23 cellular contexts compared by ENCODE assay signal in genomic region chr16:29025735-29026134, GRCh38. TPM values are rescaled to one million over a fixed set of nuclear protein-coding genes. Genes with fewer than 3 reads are reported as not detected.
A peak's percentile ranks its signal among the peaks of the same experiment; 100 is the strongest.
DNase-seq lines count a peak whose midpoint lies in the region; ATAC-seq and TF ChIP-seq lines count a peak whose summit lies in the region.
"Had no signal": no experiment of that assay in that cellular context is flagged by ENCODE, and none has a peak within 500 bp of the region (broad histone marks: within the 10 kb centered on the region; RNA-seq: fewer than 3 reads in every experiment).

No MANE protein-coding gene starts in this region.

- POLR2A ChIA-PET in activated naive CD8-positive, alpha-beta T cell treated with anti-CD3 and anti-CD28 coated beads, Interleukin-2, amount 10 ng/mL, durations not matched to agents 7 days and 5 days (lab: Charles Lee) = interaction anchor here (1.0 to 1.2 kb wide), 2 partner anchors 18 to 36 kb away, joined by 3 read pairs; no protein-coding TSS in a partner anchor

- peak overlapping the region; percentile 59 for H3K27ac Mint-ChIP-seq in activated naive CD4-positive, alpha-beta T cell treated with anti-CD3 and anti-CD28 coated beads, Interleukin-2, amount 50 U/mL, for 24 hours
- peak overlapping the region; percentile 76 for H3K27ac Mint-ChIP-seq in activated naive CD8-positive, alpha-beta T cell treated with anti-CD3 and anti-CD28 coated beads, Interleukin-2, amount 10 ng/mL, durations not matched to agents 7 days and 5 days

- no peaks in the 10 kb centered on the region for H3K79me2 ChIP-seq in Loucy (ENCODE audit: insufficient read depth, low read length)

- peaks cover 25% of the 10 kb centered on the region for H3K4me1 ChIP-seq in Loucy (ENCODE audit: insufficient read depth, low read length, poor library complexity, severe bottlenecking)
- H3K4me1 ChIP-seq in thymus (ENCODE audit: control insufficient read depth, insufficient read depth, low read length) = peaks cover 56% of the 10 kb centered on the region
- H3K4me1 ChIP-seq: uterus had no signal

- no peaks in the 10 kb centered on the region for H3F3A ChIP-seq in Loucy (ENCODE audit: low read depth)

- H3K4me3 Mint-ChIP-seq in activated naive CD4-positive, alpha-beta T cell treated with anti-CD3 and anti-CD28 coated beads, Interleukin-2, amount 50 U/mL, for 24 hours = no peak overlapping the region
- peak overlapping the region; percentile 22 for H3K4me3 Mint-ChIP-seq in activated naive CD8-positive, alpha-beta T cell treated with anti-CD3 and anti-CD28 coated beads, Interleukin-2, amount 10 ng/mL, durations not matched to agents 7 days and 5 days

- H3K36me3 ChIP-seq in Loucy (ENCODE audit: insufficient read depth, low read length) (no peaks in the 10 kb centered on the region), thymus (ENCODE audit: control insufficient read depth, insufficient read depth) (no peaks in the 10 kb centered on the region)
- H3K36me3 ChIP-seq: brain microvascular endothelial cell, neural progenitor cell, uterus had no signal

- peaks cover 82% of the 10 kb centered on the region for H3K4me1 Mint-ChIP-seq in activated naive CD4-positive, alpha-beta T cell treated with anti-CD3 and anti-CD28 coated beads, Interleukin-2, amount 50 U/mL, for 24 hours
- H3K4me1 Mint-ChIP-seq in activated naive CD8-positive, alpha-beta T cell treated with anti-CD3 and anti-CD28 coated beads, Interleukin-2, amount 10 ng/mL, durations not matched to agents 7 days and 5 days = peaks cover 45% of the 10 kb centered on the region

- H3K36me3 Mint-ChIP-seq in activated naive CD4-positive, alpha-beta T cell treated with anti-CD3 and anti-CD28 coated beads, Interleukin-2, amount 50 U/mL, for 24 hours = no peaks in the 10 kb centered on the region
- H3K36me3 Mint-ChIP-seq in activated naive CD8-positive, alpha-beta T cell treated with anti-CD3 and anti-CD28 coated beads, Interleukin-2, amount 10 ng/mL, durations not matched to agents 7 days and 5 days = no peaks in the 10 kb centered on the region
- H3K36me3 Mint-ChIP-seq: neural progenitor cell had no signal

- peak overlapping the region; percentile 66 for H3K4me2 ChIP-seq in Loucy (ENCODE audit: low read depth, low read length, poor library complexity, severe bottlenecking)
- H3K4me2 ChIP-seq: neural progenitor cell had no signal

- H3K9me3 ChIP-seq in Loucy (ENCODE audit: insufficient read depth, low read depth, low read length) = no peaks in the 10 kb centered on the region
- H3K9me3 ChIP-seq in thymus (ENCODE audit: control insufficient read depth) = no peaks in the 10 kb centered on the region
- H3K9me3 ChIP-seq: uterus had no signal

- no peak for DNase-seq in activated naive CD4-positive, alpha-beta T cell (lab: John Stamatoyannopoulos, UW)
- peak; percentile 18 for DNase-seq in activated naive CD8-positive, alpha-beta T cell treated with anti-CD3 and anti-CD28 coated beads, Interleukin-2, amount 10 ng/mL, durations not matched to agents 7 days and 5 days
- DNase-seq in DMS53 (lab: John Stamatoyannopoulos, UW) (no peak), GDM1 (lab: John Stamatoyannopoulos, UW) (no peak)
- DNase-seq: brain microvascular endothelial cell; DMS 273 treated with DMSO at 0.1 percent for 48 hours; effector CD4-positive, alpha-beta T cell; erythroblast; IMR-90; kidney glomerular epithelial cell; NCI-H1105 treated with DMSO at 0.1 percent for 48 hours; NCI-H2029 treated with DMSO at 0.1 percent for 48 hours; NCI-H2227 treated with DMSO at 0.1 percent for 48 hours; NCI-H774; substantia nigra; uterus had no signal

- no peak for ATAC-seq in activated naive CD8-positive, alpha-beta T cell treated with anti-CD3 and anti-CD28 coated beads, Interleukin-2, amount 10 ng/mL, durations not matched to agents 7 days and 5 days (ENCODE audit: low read depth)

- no peaks in the 10 kb centered on the region for H3K9me3 Mint-ChIP-seq in activated naive CD4-positive, alpha-beta T cell treated with anti-CD3 and anti-CD28 coated beads, Interleukin-2, amount 50 U/mL, for 24 hours
- no peaks in the 10 kb centered on the region for H3K9me3 Mint-ChIP-seq in activated naive CD8-positive, alpha-beta T cell treated with anti-CD3 and anti-CD28 coated beads, Interleukin-2, amount 10 ng/mL, durations not matched to agents 7 days and 5 days
- H3K9me3 Mint-ChIP-seq: neural progenitor cell had no signal

- 94% methylated on average over 4 of the region's 4 CpGs for WGBS in thymus

- no peaks in the 10 kb centered on the region for H3K27me3 Mint-ChIP-seq in activated naive CD4-positive, alpha-beta T cell treated with anti-CD3 and anti-CD28 coated beads, Interleukin-2, amount 50 U/mL, for 24 hours
- H3K27me3 Mint-ChIP-seq in activated naive CD8-positive, alpha-beta T cell treated with anti-CD3 and anti-CD28 coated beads, Interleukin-2, amount 10 ng/mL, durations not matched to agents 7 days and 5 days = no peaks in the 10 kb centered on the region

- no peaks in the 10 kb centered on the region for H4K20me1 ChIP-seq in Loucy (ENCODE audit: insufficient read depth, low read length, poor library complexity, severe bottlenecking)

- H2AFZ ChIP-seq in Loucy (ENCODE audit: low read length) = peak overlapping the region; percentile 63; the same call in 1 of the 2 replicates

- TF ChIP-seq CTCF in Loucy (conservative IDR thresholded peaks at IDR 0.05; ENCODE audit: low read length) = no peak

- no peaks in the 10 kb centered on the region for H3K9me2 ChIP-seq in Loucy (replicated peaks; ENCODE audit: low read depth, low read length)

- H3K27me3 ChIP-seq in Loucy (ENCODE audit: insufficient read depth, low read length, poor library complexity, severe bottlenecking) (no peaks in the 10 kb centered on the region), thymus (ENCODE audit: control insufficient read depth, insufficient read depth) (no peaks in the 10 kb centered on the region)
- H3K27me3 ChIP-seq: brain microvascular endothelial cell, neural progenitor cell, uterus had no signal

- peak overlapping the region; percentile 99 for H3K27ac ChIP-seq in thymus (ENCODE audit: low read depth)
- H3K27ac ChIP-seq: brain microvascular endothelial cell, neural progenitor cell, RWPE1, uterus, VCaP had no signal

- H3K4me3 ChIP-seq in Loucy (ENCODE audit: low read length, poor library complexity, severe bottlenecking) (no peak overlapping the region), thymus (ENCODE audit: low read length) (no peak overlapping the region)
- H3K4me3 ChIP-seq: lung, neural progenitor cell, uterus had no signal

- no peak overlapping the region for H3K9ac ChIP-seq in Loucy (ENCODE audit: low read depth, low read length, poor library complexity, severe bottlenecking)
- H3K9ac ChIP-seq: neural progenitor cell had no signal

RNA-seq across cellular contexts. Expression of gene LAT, which starts 40.9 kb away (rescaled TPM):
- total RNA-seq in activated naive CD8-positive, alpha-beta T cell treated with anti-CD3 and anti-CD28 coated beads, Interleukin-2, amount 10 ng/mL, durations not matched to agents 7 days and 5 days = 100 to 1,000 TPM; 288 to 297 TPM
- 239 TPM for polyA plus RNA-seq in thymus

RNA-seq across cellular contexts. Expression of gene SPNS1, which starts 51.2 kb away (rescaled TPM):
- 10 to 100 TPM; 28.1 to 30.1 TPM for total RNA-seq in activated naive CD8-positive, alpha-beta T cell treated with anti-CD3 and anti-CD28 coated beads, Interleukin-2, amount 10 ng/mL, durations not matched to agents 7 days and 5 days
- polyA plus RNA-seq in thymus = 75.1 TPM
